In genomic region chr17:80203448-80204092, GRCh38 we compare ENCODE assay signal across 1 cellular context.
TF ChIP-seq lines count a peak whose summit lies in the region.

No MANE protein-coding gene starts in this region.

TF ChIP-seq in A549, 52 proteins besides CTCF, POLR2A, EP300 and RAD21:
- TF ChIP-seq FOSB (CRISPR knock-in tag; IDR thresholded peaks at IDR 0.05) (no peak), MAZ (IDR thresholded peaks at IDR 0.05; ENCODE audit: borderline replicate concordance, low read depth, low read length) (no peak), ESRRA (IDR thresholded peaks at IDR 0.05; ENCODE audit: borderline replicate concordance, low read length) (no peak), ZNF302 (CRISPR knock-in tag; IDR thresholded peaks at IDR 0.05) (no peak), RFX5 (IDR thresholded peaks at IDR 0.05) (no peak), TP53 (CRISPR knock-in tag; IDR thresholded peaks at IDR 0.05) (no peak), HDAC2 (IDR thresholded peaks at IDR 0.05) (no peak), POLR2AphosphoS2 (conservative IDR thresholded peaks at IDR 0.05; ENCODE audit: low read length) (no peak), NFE2L2 (conservative IDR thresholded peaks at IDR 0.05; ENCODE audit: low read length) (no peak), NR3C1 (IDR thresholded peaks at IDR 0.05) (no peak), TFCP2L1 (CRISPR knock-in tag; IDR thresholded peaks at IDR 0.05) (no peak), EHMT2 (IDR thresholded peaks at IDR 0.05; ENCODE audit: low read depth) (no peak), BHLHE40 (IDR thresholded peaks at IDR 0.05; ENCODE audit: low read depth, low read length) (no peak), ZSCAN20 (CRISPR knock-in tag; IDR thresholded peaks at IDR 0.05) (no peak), FOSL2 (IDR thresholded peaks at IDR 0.05) (no peak), FOSL2 (CRISPR knock-in tag; IDR thresholded peaks at IDR 0.05) (no peak)
- TF ChIP-seq, protein P1, sequence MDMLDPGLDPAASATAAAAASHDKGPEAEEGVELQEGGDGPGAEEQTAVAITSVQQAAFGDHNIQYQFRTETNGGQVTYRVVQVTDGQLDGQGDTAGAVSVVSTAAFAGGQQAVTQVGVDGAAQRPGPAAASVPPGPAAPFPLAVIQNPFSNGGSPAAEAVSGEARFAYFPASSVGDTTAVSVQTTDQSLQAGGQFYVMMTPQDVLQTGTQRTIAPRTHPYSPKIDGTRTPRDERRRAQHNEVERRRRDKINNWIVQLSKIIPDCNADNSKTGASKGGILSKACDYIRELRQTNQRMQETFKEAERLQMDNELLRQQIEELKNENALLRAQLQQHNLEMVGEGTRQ (IDR thresholded peaks at IDR 0.05), result no peak
- TF ChIP-seq, protein P2, sequence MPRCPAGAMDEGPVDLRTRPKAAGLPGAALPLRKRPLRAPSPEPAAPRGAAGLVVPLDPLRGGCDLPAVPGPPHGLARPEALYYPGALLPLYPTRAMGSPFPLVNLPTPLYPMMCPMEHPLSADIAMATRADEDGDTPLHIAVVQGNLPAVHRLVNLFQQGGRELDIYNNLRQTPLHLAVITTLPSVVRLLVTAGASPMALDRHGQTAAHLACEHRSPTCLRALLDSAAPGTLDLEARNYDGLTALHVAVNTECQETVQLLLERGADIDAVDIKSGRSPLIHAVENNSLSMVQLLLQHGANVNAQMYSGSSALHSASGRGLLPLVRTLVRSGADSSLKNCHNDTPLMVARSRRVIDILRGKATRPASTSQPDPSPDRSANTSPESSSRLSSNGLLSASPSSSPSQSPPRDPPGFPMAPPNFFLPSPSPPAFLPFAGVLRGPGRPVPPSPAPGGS (IDR thresholded peaks at IDR 0.05), result no peak
